In the genomic region with DNA sequence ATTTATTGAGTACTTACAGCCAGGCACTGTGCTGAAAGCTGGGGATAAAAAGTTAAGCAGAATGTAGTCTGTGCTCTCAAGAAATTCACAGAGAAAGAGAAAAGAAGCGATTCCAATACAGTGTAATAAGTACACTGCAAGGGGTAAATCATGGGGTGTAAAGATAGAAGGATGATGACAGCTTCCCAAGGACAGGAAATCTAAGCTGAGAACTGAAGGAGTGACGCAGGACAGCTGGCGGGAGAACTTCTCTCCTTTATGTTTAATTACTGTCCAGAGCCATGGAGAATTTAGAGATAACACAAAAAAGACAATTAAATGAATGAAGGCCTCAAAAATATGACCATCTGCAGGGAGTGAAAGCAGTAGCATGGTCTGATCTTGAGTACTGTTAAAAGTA, we compare ENCODE assay signal across 24 cellular contexts. TPM values are rescaled to one million over a fixed set of nuclear protein-coding genes. Genes with fewer than 3 reads are reported as not detected.
"Had no signal": no experiment of that assay in that cellular context is flagged by ENCODE, and none has a peak within 500 bp of the region (broad histone marks: within the 10 kb centered on the region; RNA-seq: fewer than 3 reads in every experiment).

No MANE protein-coding gene starts in this region.

- H3K4me3 ChIP-seq: breast epithelium, gastroesophageal sphincter, right atrium auricular region, smooth muscle cell had no signal

- H3K27me3 ChIP-seq: right atrium auricular region had no signal

- DNase-seq: activated CD4-positive, CD25-positive, alpha-beta regulatory T cell treated with anti-CD3 and anti-CD28 coated beads, Interleukin-2, amount 50 U/mL, for 72 hours; activated naive CD4-positive, alpha-beta T cell; activated naive CD8-positive, alpha-beta T cell treated with anti-CD3 and anti-CD28 coated beads, Interleukin-2, amount 10 ng/mL, durations not matched to agents 7 days and 5 days; activated T-cell treated with anti-CD3 and anti-CD28 coated beads for 4 hours; anterior cingulate cortex; endodermal cell; hypothalamus; kidney; mesendoderm; occipital lobe; stimulated activated CD4-positive, alpha-beta T cell treated with anti-CD3 and anti-CD28 coated beads, Interleukin-4, amount 100 ng/mL, for 4 hours; stimulated activated CD8-positive, alpha-beta memory T cell treated with anti-CD3 and anti-CD28 coated beads, Interleukin-4, amount 100 ng/mL, for 48 hours; stimulated activated naive CD4-positive, alpha-beta T cell treated with Interleukin-2 at 50 U/mL for 16 hours; substantia nigra; trophoblast cell had no signal

- H3K4me3 Mint-ChIP-seq: activated naive CD8-positive, alpha-beta T cell treated with anti-CD3 and anti-CD28 coated beads, Interleukin-2, amount 10 ng/mL, durations not matched to agents 7 days and 5 days; endodermal cell had no signal

- H3K27ac Mint-ChIP-seq: activated naive CD8-positive, alpha-beta T cell treated with anti-CD3 and anti-CD28 coated beads, Interleukin-2, amount 10 ng/mL, durations not matched to agents 7 days and 5 days; endodermal cell had no signal

- H3K9me3 Mint-ChIP-seq: endodermal cell, nephron had no signal

- H3K36me3 ChIP-seq: breast epithelium, gastroesophageal sphincter, right atrium auricular region had no signal

- H3K9me3 ChIP-seq: breast epithelium, gastroesophageal sphincter, right atrium auricular region had no signal

- H3K4me1 ChIP-seq: breast epithelium had no signal

- H3K27ac ChIP-seq: breast epithelium, gastroesophageal sphincter, right atrium auricular region had no signal

RNA-seq across cellular contexts. Expression of a gene that starts 34.8 kb away (rescaled TPM):
- total RNA-seq: activated naive CD8-positive, alpha-beta T cell treated with anti-CD3 and anti-CD28 coated beads, Interleukin-2, amount 10 ng/mL, durations not matched to agents 7 days and 5 days; breast epithelium; dermis microvascular lymphatic vessel endothelial cell; endodermal cell; epithelial cell of proximal tubule; gastroesophageal sphincter; kidney; liver; occipital lobe; posterior vena cava; right atrium auricular region; smooth muscle cell had no signal
- polyA plus RNA-seq: liver, smooth muscle cell had no signal
